In the genomic region with DNA sequence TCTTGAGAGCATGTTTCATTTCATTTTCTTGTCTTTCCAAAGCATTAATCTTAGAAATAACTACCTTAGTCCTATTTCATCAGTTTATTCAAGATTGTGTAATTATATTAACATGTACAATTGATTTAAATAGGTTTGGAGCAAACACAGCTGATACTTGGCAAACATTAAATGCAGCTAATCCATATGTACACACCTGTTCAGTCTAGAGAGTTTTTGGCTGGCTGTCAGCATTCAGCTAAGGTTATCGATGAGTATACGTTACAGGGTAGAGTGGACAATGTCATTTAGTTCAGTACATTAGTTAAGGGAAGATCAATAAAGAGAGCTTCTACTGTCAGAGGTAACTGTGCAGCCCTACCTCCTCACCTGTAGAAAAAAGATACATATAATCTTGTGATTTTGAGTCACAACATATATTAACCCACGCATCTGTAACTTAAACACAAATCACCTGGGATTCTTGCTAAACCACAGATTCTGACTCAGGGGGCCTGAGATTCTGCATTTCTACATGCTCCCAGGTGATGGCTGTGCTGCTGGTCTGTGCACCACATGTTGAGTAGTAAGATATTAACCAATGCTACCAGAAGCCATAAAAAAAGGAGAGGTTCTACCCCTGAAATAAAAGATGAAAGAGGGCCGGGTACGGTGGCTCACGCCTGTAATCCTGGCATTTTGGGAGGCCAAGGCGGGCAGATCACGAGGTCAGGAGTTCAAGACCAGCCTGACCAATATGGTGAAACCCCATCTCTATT, we compare ENCODE assay signal across 26 cellular contexts. TPM values are rescaled to one million over a fixed set of nuclear protein-coding genes. Genes with fewer than 3 reads are reported as not detected.
DNase-seq lines count a peak whose midpoint lies in the region; ATAC-seq, FAIRE-seq and TF ChIP-seq lines count a peak whose summit lies in the region.
"Had no signal": no experiment of that assay in that cellular context is flagged by ENCODE, and none has a peak within 500 bp of the region (broad histone marks: within the 10 kb centered on the region; RNA-seq: fewer than 3 reads in every experiment).

No MANE protein-coding gene starts in this region.

- peaks cover 17% of the 10 kb centered on the region for H3K4me1 Mint-ChIP-seq in astrocyte (ENCODE audit: low read depth, unreplicated experiment)
- H3K4me1 Mint-ChIP-seq: activated B cell treated with CpG ODN at 0.5 μM for 24 hours; activated naive CD8-positive, alpha-beta T cell treated with anti-CD3 and anti-CD28 coated beads, Interleukin-2, amount 10 ng/mL, durations not matched to agents 7 days and 5 days had no signal

- H3K36me3 Mint-ChIP-seq in astrocyte (ENCODE audit: low read depth, unreplicated experiment) = no peaks in the 10 kb centered on the region
- H3K36me3 Mint-ChIP-seq: activated naive CD8-positive, alpha-beta T cell treated with anti-CD3 and anti-CD28 coated beads, Interleukin-2, amount 10 ng/mL, durations not matched to agents 7 days and 5 days had no signal

- no peaks in the 10 kb centered on the region for H3K9me3 Mint-ChIP-seq in astrocyte (ENCODE audit: unreplicated experiment)
- H3K9me3 Mint-ChIP-seq: activated B cell treated with CpG ODN at 0.5 μM for 24 hours; activated naive CD8-positive, alpha-beta T cell treated with anti-CD3 and anti-CD28 coated beads, Interleukin-2, amount 10 ng/mL, durations not matched to agents 7 days and 5 days; activated T-helper 2 cell treated with anti-CD3 and anti-CD28 coated beads, Interferon-gamma antibody, Interleukin-2, Interleukin-4, amounts not matched to agents 10 μg/mL and 5 μg/mL and 100 μg/mL, durations not matched to agents 14 hours and 24 hours and 36 hours had no signal

- no peak overlapping the region for H3K9ac ChIP-seq in astrocyte (ENCODE audit: low read length)
- H3K9ac ChIP-seq: BLaER1 had no signal

- in situ Hi-C loops in HAP-1 (cut with MboI; ENCODE audit: low sequenced_read_pairs) = no loop called here

- H3K36me3 ChIP-seq in astrocyte (ENCODE audit: insufficient read depth, low read length) = no peaks in the 10 kb centered on the region
- no peaks in the 10 kb centered on the region for H3K36me3 ChIP-seq in HAP-1 (replicated peaks)
- H3K36me3 ChIP-seq: BLaER1, upper lobe of left lung had no signal

- no peak overlapping the region for H2AFZ ChIP-seq in astrocyte (ENCODE audit: low read depth, low read length)
- H2AFZ ChIP-seq: hepatocyte had no signal

- no peak for TF ChIP-seq CTCF in astrocyte (IDR thresholded peaks at IDR 0.05; ENCODE audit: insufficient read depth, low read depth, low read length)

- H4K20me1 ChIP-seq in astrocyte (ENCODE audit: insufficient read depth, low read length) = no peaks in the 10 kb centered on the region
- H4K20me1 ChIP-seq: BLaER1 had no signal

- DNase-seq in COLO668 (lab: John Stamatoyannopoulos, UW; ENCODE audit: unreplicated experiment) (peak; percentile 67), NCI-H1092 (lab: John Stamatoyannopoulos, UW) (peak; percentile 86), NCI-H2081 treated with DMSO at 0.1 percent for 48 hours (lab: John Stamatoyannopoulos, UW) (peak; percentile 97), astrocyte (ENCODE audit: low read depth) (no peak), NCI-H2227 treated with DMSO at 0.1 percent for 48 hours (lab: John Stamatoyannopoulos, UW) (no peak), HAP-1 (ENCODE audit: low spot score in 2 of 2) (no peak)
- DNase-seq: ACHN; activated B cell treated with CpG ODN at 0.5 μM for 24 hours; activated CD4-positive, alpha-beta T cell treated with anti-CD3 and anti-CD28 coated beads, Interleukin-2, amount 50 U/mL, for 4 hours; activated CD8-positive, alpha-beta memory T cell treated with anti-CD3 and anti-CD28 coated beads, Interleukin-2, amount 50 U/mL, for 4 hours; activated naive CD8-positive, alpha-beta T cell treated with anti-CD3 and anti-CD28 coated beads, Interleukin-2, amount 10 ng/mL, durations not matched to agents 7 days and 5 days; body of pancreas; erythroblast; foreskin keratinocyte; posterior cingulate gyrus; sigmoid colon; T1000; upper lobe of left lung had no signal

- H3K4me3 ChIP-seq in astrocyte (ENCODE audit: insufficient read depth, low read depth, low read length) (no peak overlapping the region), HAP-1 (no peak overlapping the region)
- H3K4me3 ChIP-seq: BLaER1, body of pancreas, hepatocyte, sigmoid colon, upper lobe of left lung had no signal

- H3K4me1 ChIP-seq in astrocyte (ENCODE audit: insufficient read depth, low read length) = no peaks in the 10 kb centered on the region
- no peaks in the 10 kb centered on the region for H3K4me1 ChIP-seq in HAP-1
- H3K4me1 ChIP-seq: foreskin keratinocyte, upper lobe of left lung had no signal

- no peak for TF ChIP-seq POLR2A in GM18505 (IDR thresholded peaks at IDR 0.05; ENCODE audit: borderline replicate concordance, extremely low read depth, insufficient read depth, insufficient read length)

- H3K27ac Mint-ChIP-seq in astrocyte (ENCODE audit: unreplicated experiment) = peak overlapping the region; percentile 69
- H3K27ac Mint-ChIP-seq: activated B cell treated with CpG ODN at 0.5 μM for 24 hours; activated naive CD8-positive, alpha-beta T cell treated with anti-CD3 and anti-CD28 coated beads, Interleukin-2, amount 10 ng/mL, durations not matched to agents 7 days and 5 days; activated T-helper 2 cell treated with anti-CD3 and anti-CD28 coated beads, Interferon-gamma antibody, Interleukin-2, Interleukin-4, amounts not matched to agents 10 μg/mL and 5 μg/mL and 100 μg/mL, durations not matched to agents 14 hours and 24 hours and 36 hours had no signal

- H3K4me3 Mint-ChIP-seq in astrocyte (ENCODE audit: unreplicated experiment) = no peak overlapping the region
- H3K4me3 Mint-ChIP-seq: activated B cell treated with CpG ODN at 0.5 μM for 24 hours; activated naive CD8-positive, alpha-beta T cell treated with anti-CD3 and anti-CD28 coated beads, Interleukin-2, amount 10 ng/mL, durations not matched to agents 7 days and 5 days had no signal

- H3K27me3 ChIP-seq in astrocyte (ENCODE audit: insufficient read depth, low read length) (peaks cover 2% of the 10 kb centered on the region), HAP-1 (ENCODE audit: low read depth) (no peaks in the 10 kb centered on the region)
- H3K27me3 ChIP-seq: BLaER1, body of pancreas, foreskin keratinocyte, hepatocyte, sigmoid colon, upper lobe of left lung had no signal

- H3K27me3 Mint-ChIP-seq in astrocyte (ENCODE audit: low read depth, unreplicated experiment) = peaks cover 5% of the 10 kb centered on the region

- ATAC-seq in GM18505 (IDR thresholded peaks at IDR 0.05; ENCODE audit: unreplicated experiment) = no peak
- no peak for ATAC-seq in GM18520 (IDR thresholded peaks at IDR 0.05; ENCODE audit: unreplicated experiment)
- ATAC-seq: body of pancreas, foreskin keratinocyte had no signal

- FAIRE-seq in astrocyte (lab: Jason Lieb, UNC) = no peak
- FAIRE-seq: H1 had no signal

- no peaks in the 10 kb centered on the region for H3K79me2 ChIP-seq in astrocyte (ENCODE audit: insufficient read depth, low read length)
- H3K79me2 ChIP-seq: hepatocyte had no signal

- no peaks in the 10 kb centered on the region for H3K9me3 ChIP-seq in astrocyte (ENCODE audit: insufficient read depth, low read depth, low read length)
- no peaks in the 10 kb centered on the region for H3K9me3 ChIP-seq in HAP-1
- H3K9me3 ChIP-seq: BLaER1, body of pancreas, sigmoid colon, upper lobe of left lung had no signal

- H3K4me2 ChIP-seq in astrocyte (ENCODE audit: low read length) = no peak overlapping the region
- H3K4me2 ChIP-seq: BLaER1, hepatocyte had no signal

- no peak overlapping the region for H3K27ac ChIP-seq in astrocyte (ENCODE audit: low read depth, low read length)
- H3K27ac ChIP-seq: BLaER1, body of pancreas, foreskin keratinocyte, hepatocyte, sigmoid colon, upper lobe of left lung had no signal

RNA-seq across cellular contexts. Expression of a gene that starts 34.1 kb away (rescaled TPM):
- total RNA-seq in astrocyte = not detected in 2 replicates
- total RNA-seq: activated B cell treated with CpG ODN at 0.5 μM for 24 hours; activated naive CD8-positive, alpha-beta T cell treated with anti-CD3 and anti-CD28 coated beads, Interleukin-2, amount 10 ng/mL, durations not matched to agents 7 days and 5 days; activated T-helper 2 cell treated with anti-CD3 and anti-CD28 coated beads, Interferon-gamma antibody, Interleukin-2, Interleukin-4, amounts not matched to agents 10 μg/mL and 5 μg/mL and 100 μg/mL, durations not matched to agents 14 hours and 24 hours and 36 hours; body of pancreas; chondrocyte; foreskin keratinocyte; H1; hepatocyte; lower leg skin had no signal

Comparison
In these comparisons a context has a peak if more than half of its experiments do, and no peak if none do; other contexts are left out.
1. DNase-seq: peak in COLO668 (single experiment), NCI-H1092 (single experiment) and NCI-H2081 treated with DMSO at 0.1 percent for 48 hours (single experiment); none in astrocyte (single experiment), NCI-H2227 treated with DMSO at 0.1 percent for 48 hours (single experiment) and HAP-1 (0 of 2).